ENCODE assay signal across 1 cellular context in the genomic region with DNA sequence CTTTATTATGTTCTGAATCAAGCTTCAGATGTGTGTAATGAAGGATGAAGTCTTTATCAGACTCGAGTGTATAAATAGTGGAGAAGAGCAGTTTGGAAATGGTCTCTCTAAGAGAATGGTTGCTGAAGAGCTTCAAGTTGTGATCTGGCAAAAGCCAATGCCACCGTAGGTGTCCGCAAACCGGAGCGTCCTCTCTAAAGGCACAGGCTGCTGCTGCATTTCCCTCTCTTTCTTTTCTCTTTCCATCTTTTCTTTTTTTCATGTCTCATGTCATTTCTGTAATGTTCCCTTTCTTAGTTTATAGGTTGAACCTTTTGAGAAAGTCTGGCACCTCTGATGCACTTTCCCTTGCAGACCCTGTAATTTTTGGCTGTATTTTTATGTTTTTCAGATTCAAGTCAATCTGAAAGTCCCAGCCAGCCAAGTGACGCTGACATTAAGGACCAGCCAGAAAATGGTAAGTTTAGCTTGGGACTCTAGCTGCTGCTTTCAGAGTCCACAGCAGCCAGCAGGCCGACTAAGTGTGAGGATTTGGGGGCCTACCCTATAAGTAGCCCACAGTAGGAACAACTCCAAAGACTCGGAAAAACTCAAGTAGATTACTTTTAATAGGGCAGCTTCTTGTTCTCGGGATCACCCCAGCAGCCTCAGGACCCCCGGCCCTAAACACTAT.
TF ChIP-seq lines count a peak whose summit lies in the region.

No MANE protein-coding gene starts in this region.

TF ChIP-seq in H1, 55 proteins besides CTCF, POLR2A, EP300 and RAD21:
- TF ChIP-seq TBP (IDR thresholded peaks at IDR 0.05; ENCODE audit: low read depth, low read length) (no peak), SIX5 (IDR thresholded peaks at IDR 0.05; ENCODE audit: low read depth, low read length) (no peak), CBX8 (IDR thresholded peaks at IDR 0.05; ENCODE audit: borderline replicate concordance, low read depth, low read length) (no peak), TAF1 (IDR thresholded peaks at IDR 0.05; ENCODE audit: low read depth, low read length) (no peak), CBX5 (IDR thresholded peaks at IDR 0.05; ENCODE audit: low read depth, low read length) (no peak), SIN3A (conservative IDR thresholded peaks at IDR 0.05 in 1 of 2, IDR thresholded peaks at IDR 0.05 in 1 of 2; ENCODE audit: low read depth in 1 of 2, low read length in 2 of 2) (no peak), RFX5 (IDR thresholded peaks at IDR 0.05; ENCODE audit: borderline replicate concordance, low read depth, low read length) (no peak)
